23 cellular contexts compared by ENCODE assay signal in the genomic region with DNA sequence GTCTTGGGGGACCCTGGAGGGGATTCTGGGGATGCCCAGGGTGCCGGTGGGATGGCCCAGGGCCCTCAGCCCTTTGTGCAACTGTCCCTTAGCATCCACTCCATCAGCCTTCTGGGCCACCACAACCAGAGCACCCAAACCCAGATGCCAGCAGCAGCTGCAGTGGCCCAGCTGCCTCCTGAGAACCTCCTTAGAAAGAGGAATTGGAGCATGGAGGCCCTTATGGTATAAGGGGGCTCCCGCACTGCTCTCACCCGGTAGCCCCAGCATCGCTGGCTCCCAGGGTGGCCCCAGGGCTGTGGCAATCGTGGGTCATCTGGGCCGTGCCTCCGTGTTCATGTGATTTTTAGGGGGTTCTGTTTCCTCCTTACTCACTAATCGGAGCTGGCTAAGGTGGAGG.
"Had no signal": no experiment of that assay in that cellular context is flagged by ENCODE, and none has a peak within 500 bp of the region (broad histone marks: within the 10 kb centered on the region; RNA-seq: fewer than 3 reads in every experiment).

No MANE protein-coding gene starts in this region.

- H3K4me3 Mint-ChIP-seq: dendritic cell treated with granulocyte-macrophage colony-stimulating factor and Interleukin-4, amounts not matched to agents 40 ng/mL and 50 ng/mL, for 4 days; effector memory CD8-positive, alpha-beta T cell; endodermal cell had no signal

- H3K36me3 ChIP-seq: colonic mucosa, esophagus squamous epithelium, gastrocnemius medialis, gastroesophageal sphincter, heart left ventricle, heart right ventricle had no signal

- H3K9me3 ChIP-seq: colonic mucosa, esophagus squamous epithelium, gastrocnemius medialis, gastroesophageal sphincter, heart left ventricle, heart right ventricle had no signal

- H3K4me1 ChIP-seq: colonic mucosa, foreskin keratinocyte, gastrocnemius medialis, gastroesophageal sphincter had no signal

- H3K27ac Mint-ChIP-seq: dendritic cell treated with granulocyte-macrophage colony-stimulating factor and Interleukin-4, amounts not matched to agents 40 ng/mL and 50 ng/mL, for 4 days; effector memory CD8-positive, alpha-beta T cell; endodermal cell had no signal

- H3K27ac ChIP-seq: colonic mucosa, coronary artery, dorsolateral prefrontal cortex, epithelial cell of prostate, esophagus squamous epithelium, foreskin keratinocyte, gastrocnemius medialis, gastroesophageal sphincter, heart left ventricle, heart right ventricle had no signal

- DNase-seq: colonic mucosa; cortex of kidney; dermis blood vessel endothelial cell; dorsolateral prefrontal cortex; effector CD4-positive, alpha-beta T cell; effector CD8-positive, alpha-beta T cell; effector memory CD4-positive, alpha-beta T cell; effector memory CD8-positive, alpha-beta T cell; endodermal cell; erythroblast; esophagus squamous epithelium; foreskin fibroblast; foreskin keratinocyte; foreskin melanocyte; gastrocnemius medialis; glutamatergic neuron; head of caudate nucleus; heart left ventricle; heart right ventricle had no signal

- H3K4me3 ChIP-seq: colonic mucosa, coronary artery, dorsolateral prefrontal cortex, esophagus squamous epithelium, gastrocnemius medialis, gastroesophageal sphincter, heart left ventricle, heart right ventricle had no signal

- H3K9me3 Mint-ChIP-seq: dendritic cell treated with granulocyte-macrophage colony-stimulating factor and Interleukin-4, amounts not matched to agents 40 ng/mL and 50 ng/mL, for 4 days; effector memory CD8-positive, alpha-beta T cell; endodermal cell had no signal

- H3K27me3 ChIP-seq: colonic mucosa, foreskin keratinocyte had no signal

- H3K4me1 Mint-ChIP-seq: endodermal cell had no signal
